1 cellular context compared by ENCODE assay signal in the genomic region with DNA sequence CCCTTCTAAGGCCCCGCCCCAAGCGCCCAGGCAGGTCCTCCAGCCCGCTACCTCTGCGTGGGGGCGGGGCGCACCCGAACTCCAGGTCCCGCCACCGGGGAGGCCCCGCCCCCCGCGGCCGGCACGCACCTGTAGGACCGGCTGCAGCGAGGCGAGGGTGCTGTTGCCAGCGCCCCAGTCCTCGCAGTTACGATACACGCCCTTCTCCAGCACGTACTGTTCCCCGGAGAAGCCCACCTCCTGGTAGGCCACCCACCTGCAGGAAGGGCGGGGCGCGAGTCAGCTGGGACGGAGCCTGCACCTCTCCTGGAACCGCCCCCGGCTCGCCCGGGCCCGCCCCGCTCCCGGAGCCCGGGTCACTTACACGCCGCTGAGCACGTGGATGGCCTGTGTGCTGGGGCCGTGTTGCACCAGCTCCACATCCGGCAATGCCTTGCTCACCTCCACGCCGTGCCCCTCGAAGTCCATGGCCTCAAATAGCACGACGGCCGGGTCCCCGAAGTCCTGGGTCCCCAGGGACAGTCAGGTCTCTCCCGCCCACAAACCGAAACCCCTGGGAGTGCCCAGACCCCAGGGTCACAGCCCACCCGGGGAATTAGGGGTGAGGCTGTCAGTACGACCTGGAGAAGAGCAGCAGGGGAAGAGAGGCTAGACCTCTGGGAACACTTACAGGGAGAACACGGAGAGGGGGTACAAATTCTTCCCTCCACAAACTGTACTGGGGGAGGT.
TF ChIP-seq lines count a peak whose summit lies in the region.

No MANE protein-coding gene starts in this region.

TF ChIP-seq in GM12878, 131 proteins besides CTCF, POLR2A, EP300 and RAD21:
- TF ChIP-seq, protein P1, sequence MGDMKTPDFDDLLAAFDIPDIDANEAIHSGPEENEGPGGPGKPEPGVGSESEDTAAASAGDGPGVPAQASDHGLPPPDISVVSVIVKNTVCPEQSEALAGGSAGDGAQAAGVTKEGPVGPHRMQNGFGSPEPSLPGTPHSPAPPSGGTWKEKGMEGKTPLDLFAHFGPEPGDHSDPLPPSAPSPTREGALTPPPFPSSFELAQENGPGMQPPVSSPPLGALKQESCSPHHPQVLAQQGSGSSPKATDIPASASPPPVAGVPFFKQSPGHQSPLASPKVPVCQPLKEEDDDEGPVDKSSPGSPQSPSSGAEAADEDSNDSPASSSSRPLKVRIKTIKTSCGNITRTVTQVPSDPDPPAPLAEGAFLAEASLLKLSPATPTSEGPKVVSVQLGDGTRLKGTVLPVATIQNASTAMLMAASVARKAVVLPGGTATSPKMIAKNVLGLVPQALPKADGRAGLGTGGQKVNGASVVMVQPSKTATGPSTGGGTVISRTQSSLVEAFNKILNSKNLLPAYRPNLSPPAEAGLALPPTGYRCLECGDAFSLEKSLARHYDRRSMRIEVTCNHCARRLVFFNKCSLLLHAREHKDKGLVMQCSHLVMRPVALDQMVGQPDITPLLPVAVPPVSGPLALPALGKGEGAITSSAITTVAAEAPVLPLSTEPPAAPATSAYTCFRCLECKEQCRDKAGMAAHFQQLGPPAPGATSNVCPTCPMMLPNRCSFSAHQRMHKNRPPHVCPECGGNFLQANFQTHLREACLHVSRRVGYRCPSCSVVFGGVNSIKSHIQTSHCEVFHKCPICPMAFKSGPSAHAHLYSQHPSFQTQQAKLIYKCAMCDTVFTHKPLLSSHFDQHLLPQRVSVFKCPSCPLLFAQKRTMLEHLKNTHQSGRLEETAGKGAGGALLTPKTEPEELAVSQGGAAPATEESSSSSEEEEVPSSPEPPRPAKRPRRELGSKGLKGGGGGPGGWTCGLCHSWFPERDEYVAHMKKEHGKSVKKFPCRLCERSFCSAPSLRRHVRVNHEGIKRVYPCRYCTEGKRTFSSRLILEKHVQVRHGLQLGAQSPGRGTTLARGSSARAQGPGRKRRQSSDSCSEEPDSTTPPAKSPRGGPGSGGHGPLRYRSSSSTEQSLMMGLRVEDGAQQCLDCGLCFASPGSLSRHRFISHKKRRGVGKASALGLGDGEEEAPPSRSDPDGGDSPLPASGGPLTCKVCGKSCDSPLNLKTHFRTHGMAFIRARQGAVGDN (IDR thresholded peaks at IDR 0.05): 0 out of 2 replicates have a peak, but pooled peaks have one; percentile 40
- TF ChIP-seq DPF2 (IDR thresholded peaks at IDR 0.05) (no peak), MEF2A (IDR thresholded peaks at IDR 0.05; ENCODE audit: insufficient read depth, low read depth, low read length) (no peak), SUPT20H (IDR thresholded peaks at IDR 0.05; ENCODE audit: borderline replicate concordance, control insufficient read depth, low read depth, low read length) (no peak), SPI1 (IDR thresholded peaks at IDR 0.05; ENCODE audit: borderline replicate concordance, insufficient read depth, low read depth, low read length) (no peak), BHLHE40 (IDR thresholded peaks at IDR 0.05; ENCODE audit: borderline replicate concordance in 1 of 2, low read depth in 2 of 2, low read length in 1 of 2) (peak in 1 of 2 experiments; percentile 55; a peak in 1 of 4 replicates), IKZF1 (conservative IDR thresholded peaks at IDR 0.05) (0 out of 2 replicates have a peak, but pooled peaks have one; percentile 23), MEF2B (IDR thresholded peaks at IDR 0.05; ENCODE audit: partially characterized antibody, poor library complexity, severe bottlenecking) (peak; percentile 49)
- TF ChIP-seq, protein P2, sequence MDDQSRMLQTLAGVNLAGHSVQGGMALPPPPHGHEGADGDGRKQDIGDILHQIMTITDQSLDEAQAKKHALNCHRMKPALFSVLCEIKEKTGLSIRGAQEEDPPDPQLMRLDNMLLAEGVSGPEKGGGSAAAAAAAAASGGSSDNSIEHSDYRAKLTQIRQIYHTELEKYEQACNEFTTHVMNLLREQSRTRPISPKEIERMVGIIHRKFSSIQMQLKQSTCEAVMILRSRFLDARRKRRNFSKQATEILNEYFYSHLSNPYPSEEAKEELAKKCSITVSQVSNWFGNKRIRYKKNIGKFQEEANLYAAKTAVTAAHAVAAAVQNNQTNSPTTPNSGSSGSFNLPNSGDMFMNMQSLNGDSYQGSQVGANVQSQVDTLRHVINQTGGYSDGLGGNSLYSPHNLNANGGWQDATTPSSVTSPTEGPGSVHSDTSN (IDR thresholded peaks at IDR 0.05; ENCODE audit: insufficient replicate concordance, low read depth, low read length): no peak
- TF ChIP-seq, protein P3, sequence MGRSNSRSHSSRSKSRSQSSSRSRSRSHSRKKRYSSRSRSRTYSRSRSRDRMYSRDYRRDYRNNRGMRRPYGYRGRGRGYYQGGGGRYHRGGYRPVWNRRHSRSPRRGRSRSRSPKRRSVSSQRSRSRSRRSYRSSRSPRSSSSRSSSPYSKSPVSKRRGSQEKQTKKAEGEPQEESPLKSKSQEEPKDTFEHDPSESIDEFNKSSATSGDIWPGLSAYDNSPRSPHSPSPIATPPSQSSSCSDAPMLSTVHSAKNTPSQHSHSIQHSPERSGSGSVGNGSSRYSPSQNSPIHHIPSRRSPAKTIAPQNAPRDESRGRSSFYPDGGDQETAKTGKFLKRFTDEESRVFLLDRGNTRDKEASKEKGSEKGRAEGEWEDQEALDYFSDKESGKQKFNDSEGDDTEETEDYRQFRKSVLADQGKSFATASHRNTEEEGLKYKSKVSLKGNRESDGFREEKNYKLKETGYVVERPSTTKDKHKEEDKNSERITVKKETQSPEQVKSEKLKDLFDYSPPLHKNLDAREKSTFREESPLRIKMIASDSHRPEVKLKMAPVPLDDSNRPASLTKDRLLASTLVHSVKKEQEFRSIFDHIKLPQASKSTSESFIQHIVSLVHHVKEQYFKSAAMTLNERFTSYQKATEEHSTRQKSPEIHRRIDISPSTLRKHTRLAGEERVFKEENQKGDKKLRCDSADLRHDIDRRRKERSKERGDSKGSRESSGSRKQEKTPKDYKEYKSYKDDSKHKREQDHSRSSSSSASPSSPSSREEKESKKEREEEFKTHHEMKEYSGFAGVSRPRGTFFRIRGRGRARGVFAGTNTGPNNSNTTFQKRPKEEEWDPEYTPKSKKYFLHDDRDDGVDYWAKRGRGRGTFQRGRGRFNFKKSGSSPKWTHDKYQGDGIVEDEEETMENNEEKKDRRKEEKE (IDR thresholded peaks at IDR 0.05): no peak
- TF ChIP-seq, protein P4, sequence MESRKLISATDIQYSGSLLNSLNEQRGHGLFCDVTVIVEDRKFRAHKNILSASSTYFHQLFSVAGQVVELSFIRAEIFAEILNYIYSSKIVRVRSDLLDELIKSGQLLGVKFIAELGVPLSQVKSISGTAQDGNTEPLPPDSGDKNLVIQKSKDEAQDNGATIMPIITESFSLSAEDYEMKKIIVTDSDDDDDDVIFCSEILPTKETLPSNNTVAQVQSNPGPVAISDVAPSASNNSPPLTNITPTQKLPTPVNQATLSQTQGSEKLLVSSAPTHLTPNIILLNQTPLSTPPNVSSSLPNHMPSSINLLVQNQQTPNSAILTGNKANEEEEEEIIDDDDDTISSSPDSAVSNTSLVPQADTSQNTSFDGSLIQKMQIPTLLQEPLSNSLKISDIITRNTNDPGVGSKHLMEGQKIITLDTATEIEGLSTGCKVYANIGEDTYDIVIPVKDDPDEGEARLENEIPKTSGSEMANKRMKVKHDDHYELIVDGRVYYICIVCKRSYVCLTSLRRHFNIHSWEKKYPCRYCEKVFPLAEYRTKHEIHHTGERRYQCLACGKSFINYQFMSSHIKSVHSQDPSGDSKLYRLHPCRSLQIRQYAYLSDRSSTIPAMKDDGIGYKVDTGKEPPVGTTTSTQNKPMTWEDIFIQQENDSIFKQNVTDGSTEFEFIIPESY (IDR thresholded peaks at IDR 0.05): no peak
